28 cellular contexts compared by ENCODE assay signal in genomic region chr1:152970495-152970894, GRCh38. TPM values are rescaled to one million over a fixed set of nuclear protein-coding genes. Genes with fewer than 3 reads are reported as not detected.
"Had no signal": no experiment of that assay in that cellular context is flagged by ENCODE, and none has a peak within 500 bp of the region (broad histone marks: within the 10 kb centered on the region; RNA-seq: fewer than 3 reads in every experiment).

SPRR4 (plus strand) TSS chr1:152970648; CDS start chr1:152971891, 1,243 bp downstream.

- H2AFZ ChIP-seq: PC-9 had no signal

- H3K27me3 ChIP-seq: brain microvascular endothelial cell, cardiac muscle cell had no signal

- H3K4me3 Mint-ChIP-seq: activated B cell treated with CpG ODN at 0.5 μM for 24 hours; activated CD4-positive, alpha-beta memory T cell treated with anti-CD3 and anti-CD28 coated beads for 36 hours; activated CD4-positive, alpha-beta T cell treated with anti-CD3 and anti-CD28 coated beads, Interleukin-2, amount 10 ng/mL, durations not matched to agents 7 days and 5 days; activated naive CD4-positive, alpha-beta T cell treated with anti-CD3 and anti-CD28 coated beads for 36 hours; activated naive CD8-positive, alpha-beta T cell treated with anti-CD3 and anti-CD28 coated beads for 36 hours; activated T-cell treated with anti-CD3 and anti-CD28 coated beads, Interleukin-2, amount 50 U/mL, for 4 hours; T-helper 1 cell treated with Interleukin-12 subunit alpha and Interleukin-12 subunit beta and Interleukin-4 antibody, amounts not matched to agents 30 μg/mL and 1 μg/mL, for 36 hours had no signal

- H3K27ac ChIP-seq: brain microvascular endothelial cell, cardiac muscle cell, PC-9 had no signal

- H3K27ac Mint-ChIP-seq: activated B cell treated with CpG ODN at 0.5 μM for 24 hours; activated CD4-positive, alpha-beta memory T cell treated with anti-CD3 and anti-CD28 coated beads for 36 hours; activated CD4-positive, alpha-beta T cell treated with anti-CD3 and anti-CD28 coated beads, Interleukin-2, amount 10 ng/mL, durations not matched to agents 7 days and 5 days; activated naive CD4-positive, alpha-beta T cell treated with anti-CD3 and anti-CD28 coated beads for 36 hours; activated naive CD8-positive, alpha-beta T cell treated with anti-CD3 and anti-CD28 coated beads for 36 hours; T-helper 1 cell treated with Interleukin-12 subunit alpha and Interleukin-12 subunit beta and Interleukin-4 antibody, amounts not matched to agents 30 μg/mL and 1 μg/mL, for 36 hours had no signal

- H3K4me1 Mint-ChIP-seq: activated B cell treated with CpG ODN at 0.5 μM for 24 hours; activated naive CD8-positive, alpha-beta T cell treated with anti-CD3 and anti-CD28 coated beads for 36 hours had no signal

- H3K9me3 Mint-ChIP-seq: activated B cell treated with CpG ODN at 0.5 μM for 24 hours; activated CD4-positive, alpha-beta memory T cell treated with anti-CD3 and anti-CD28 coated beads for 36 hours; activated CD4-positive, alpha-beta T cell treated with anti-CD3 and anti-CD28 coated beads, Interleukin-2, amount 10 ng/mL, durations not matched to agents 7 days and 5 days; activated naive CD4-positive, alpha-beta T cell treated with anti-CD3 and anti-CD28 coated beads for 36 hours; activated naive CD8-positive, alpha-beta T cell treated with anti-CD3 and anti-CD28 coated beads for 36 hours; activated T-cell treated with anti-CD3 and anti-CD28 coated beads, Interleukin-2, amount 50 U/mL, for 4 hours; T-helper 1 cell treated with Interleukin-12 subunit alpha and Interleukin-12 subunit beta and Interleukin-4 antibody, amounts not matched to agents 30 μg/mL and 1 μg/mL, for 36 hours had no signal

- H3K4me2 ChIP-seq: PC-9 had no signal

- H3K36me3 Mint-ChIP-seq: activated CD4-positive, alpha-beta memory T cell treated with anti-CD3 and anti-CD28 coated beads for 36 hours; activated naive CD8-positive, alpha-beta T cell treated with anti-CD3 and anti-CD28 coated beads for 36 hours had no signal

- H3K4me3 ChIP-seq: cardiac muscle cell, PC-9 had no signal

- DNase-seq: activated B cell treated with CpG ODN at 0.5 μM for 24 hours; activated CD4-positive, alpha-beta memory T cell treated with anti-CD3 and anti-CD28 coated beads for 36 hours; activated CD4-positive, alpha-beta T cell treated with anti-CD3 and anti-CD28 coated beads for 1 hour; activated CD4-positive, alpha-beta T cell treated with anti-CD3 and anti-CD28 coated beads, Interleukin-2, amount 10 ng/mL, durations not matched to agents 7 days and 5 days; activated CD8-positive, alpha-beta memory T cell treated with anti-CD3 and anti-CD28 coated beads for 24 hours; activated effector memory CD4-positive, alpha-beta T cell treated with anti-CD3 and anti-CD28 coated beads, Interleukin-2, amount 50 U/mL, for 16 hours; activated naive CD4-positive, alpha-beta T cell treated with anti-CD3 and anti-CD28 coated beads for 36 hours; activated naive CD8-positive, alpha-beta T cell treated with anti-CD3 and anti-CD28 coated beads for 36 hours; activated T-cell treated with anti-CD3 and anti-CD28 coated beads, Interleukin-2, amount 50 U/mL, for 4 hours; brain microvascular endothelial cell; KG1; NCI-H1092 treated with DMSO at 0.1 percent for 48 hours; NCI-H1417 treated with DMSO at 0.1 percent for 48 hours; NCI-H1694; NCI-H2029; NCI-H2107; NCI-H2171 treated with DMSO at 0.1 percent for 48 hours; NCI-H226; NCI-H526; NCI-H774; PC-9; SHP77 treated with DMSO at 0.1 percent for 48 hours; T-helper 9 cell had no signal

- H3K36me3 ChIP-seq: brain microvascular endothelial cell, cardiac muscle cell had no signal

RNA-seq across cellular contexts. Expression of gene SPRR4, which starts in this region (rescaled TPM):
- total RNA-seq: activated B cell treated with CpG ODN at 0.5 μM for 24 hours; activated CD4-positive, alpha-beta memory T cell treated with anti-CD3 and anti-CD28 coated beads for 36 hours; activated CD4-positive, alpha-beta T cell treated with anti-CD3 and anti-CD28 coated beads, Interleukin-2, amount 10 ng/mL, durations not matched to agents 7 days and 5 days; activated naive CD4-positive, alpha-beta T cell treated with anti-CD3 and anti-CD28 coated beads for 36 hours; activated naive CD8-positive, alpha-beta T cell treated with anti-CD3 and anti-CD28 coated beads for 36 hours; activated T-cell treated with anti-CD3 and anti-CD28 coated beads, Interleukin-2, amount 50 U/mL, for 4 hours; cardiac muscle cell; MCF 10A; NCI-H460; PC-9; SK-MEL-5 had no signal
